21 cellular contexts compared by ENCODE assay signal in the genomic region with DNA sequence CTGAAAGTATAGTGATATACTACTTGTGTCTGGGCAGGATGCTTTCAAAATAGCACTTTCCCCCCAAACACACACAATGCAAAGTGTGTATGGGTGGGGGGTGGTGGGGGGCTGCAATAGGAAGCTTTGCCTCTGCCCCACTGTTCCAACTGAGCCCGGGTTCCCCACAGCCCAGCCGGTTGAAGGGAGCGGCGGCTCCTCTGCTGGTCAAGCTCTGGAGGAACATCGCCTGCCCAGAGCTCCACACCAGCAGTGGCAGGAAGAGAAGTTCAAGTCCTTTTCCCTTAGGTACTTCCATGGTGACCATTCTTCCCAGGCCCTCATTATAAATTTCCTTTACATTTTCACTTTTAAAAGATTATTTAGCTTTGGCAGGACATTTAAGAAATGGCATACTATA.
DNase-seq lines count a peak whose midpoint lies in the region; ATAC-seq and TF ChIP-seq lines count a peak whose summit lies in the region.
"Had no signal": no experiment of that assay in that cellular context is flagged by ENCODE, and none has a peak within 500 bp of the region (broad histone marks: within the 10 kb centered on the region; RNA-seq: fewer than 3 reads in every experiment).

No MANE protein-coding gene starts in this region.

- no peak for DNase-seq in CD8-positive, alpha-beta memory T cell
- DNase-seq in Karpas-422: no peak
- DNase-seq in endodermal cell: peak; percentile 75
- DNase-seq in sigmoid colon: peak; percentile 57
- no peak for DNase-seq in stimulated activated naive CD4-positive, alpha-beta T cell treated with Interleukin-2 at 50 U/mL for 16 hours (lab: John Stamatoyannopoulos, UW)
- DNase-seq in D341Med (ENCODE audit: low spot score): no peak
- DNase-seq: dermis blood vessel endothelial cell; gastrocnemius medialis; left colon; NCI-H1694; NCI-H774; psoas muscle; SHP77 treated with DMSO at 0.1 percent for 48 hours; spleen; stimulated activated CD4-positive, alpha-beta T cell treated with anti-CD3 and anti-CD28 coated beads, Interleukin-4, amount 100 ng/mL, for 4 hours had no signal

- no peaks in the 10 kb centered on the region for H3K9me3 Mint-ChIP-seq in CD8-positive, alpha-beta memory T cell
- H3K9me3 Mint-ChIP-seq in endodermal cell: no peaks in the 10 kb centered on the region
- H3K9me3 Mint-ChIP-seq: activated T-helper 1 cell treated with anti-CD3 and anti-CD28 coated beads, Interleukin-12 subunit alpha, Interleukin-12 subunit beta, Interleukin-2, Interleukin-4 antibody, amounts not matched to agents 30 ng/mL and 10 ng/mL and 1 ng/mL, durations not matched to agents 14 hours and 24 hours and 36 hours had no signal

- no peaks in the 10 kb centered on the region for H3K9me2 ChIP-seq in Karpas-422 (replicated peaks; ENCODE audit: insufficient read depth, low read length)

- TF ChIP-seq CTCF in endodermal cell (conservative IDR thresholded peaks at IDR 0.05): peak; percentile 64
- no peak for TF ChIP-seq CTCF in sigmoid colon (IDR thresholded peaks at IDR 0.05)

- no peak overlapping the region for H3K4me3 Mint-ChIP-seq in CD8-positive, alpha-beta memory T cell
- H3K4me3 Mint-ChIP-seq in endodermal cell: no peak overlapping the region
- H3K4me3 Mint-ChIP-seq: activated T-helper 1 cell treated with anti-CD3 and anti-CD28 coated beads, Interleukin-12 subunit alpha, Interleukin-12 subunit beta, Interleukin-2, Interleukin-4 antibody, amounts not matched to agents 30 ng/mL and 10 ng/mL and 1 ng/mL, durations not matched to agents 14 hours and 24 hours and 36 hours; B cell had no signal

- no peak overlapping the region for H3K4me2 ChIP-seq in Karpas-422 (ENCODE audit: low read depth, low read length, poor library complexity, severe bottlenecking)

- peaks cover 0 to 77% (median 7%) of the 10 kb centered on the region in 3 donors for H3K36me3 Mint-ChIP-seq in CD8-positive, alpha-beta memory T cell
- peaks cover 8% of the 10 kb centered on the region for H3K36me3 Mint-ChIP-seq in endodermal cell (ENCODE audit: low read depth)

- peaks cover 43% of the 10 kb centered on the region for H3K4me1 ChIP-seq in CD8-positive, alpha-beta memory T cell (ENCODE audit: insufficient read depth, low read length)
- H3K4me1 ChIP-seq in Karpas-422 (ENCODE audit: low read length) (peaks cover 79% of the 10 kb centered on the region), endodermal cell (ENCODE audit: control insufficient read depth, insufficient read depth, low read length) (peaks cover 4% of the 10 kb centered on the region), sigmoid colon (peaks cover 0 to 99% (median 78%) of the 10 kb centered on the region in 4 donors)

- peaks cover 100% of the 10 kb centered on the region for H3K79me2 ChIP-seq in Karpas-422 (ENCODE audit: low read length)

- intact Hi-C loops in sigmoid colon (cut with DNase I): no loop called here

- POLR2A ChIA-PET in CD8-positive, alpha-beta memory T cell (lab: Charles Lee): no interaction called here

- no peak overlapping the region for H2AFZ ChIP-seq in Karpas-422 (ENCODE audit: low read length)

- TF ChIP-seq POLR2A in sigmoid colon (IDR thresholded peaks at IDR 0.05): no peak

- TF ChIP-seq EP300 in sigmoid colon (IDR thresholded peaks at IDR 0.05): no peak

- H3K27me3 Mint-ChIP-seq in CD8-positive, alpha-beta memory T cell: no peaks in the 10 kb centered on the region
- no peaks in the 10 kb centered on the region for H3K27me3 Mint-ChIP-seq in endodermal cell (ENCODE audit: insufficient read depth)
- H3K27me3 Mint-ChIP-seq: B cell had no signal

- H3K9ac ChIP-seq in Karpas-422 (ENCODE audit: low read length): no peak overlapping the region
- H3K9ac ChIP-seq in endodermal cell (ENCODE audit: extremely low read depth, low read length, poor library complexity, severe bottlenecking): no peak overlapping the region

- H3K4me3 ChIP-seq in CD8-positive, alpha-beta memory T cell (ENCODE audit: low read length): no peak overlapping the region
- H3K4me3 ChIP-seq in Karpas-422 (ENCODE audit: low read length) (no peak overlapping the region), endodermal cell (ENCODE audit: low read length) (no peak overlapping the region), sigmoid colon (no peak overlapping the region)
- H3K4me3 ChIP-seq: breast epithelium, gastrocnemius medialis, psoas muscle, spleen, thoracic aorta had no signal

- 90 to 94% methylated on average over 5 of the region's 5 CpGs for WGBS in endodermal cell (ENCODE audit: insufficient coverage in 1 of 2, insufficient read length in 1 of 2), 2 experiments
- WGBS in sigmoid colon, 2 donors: 93 to 97% methylated on average over 5 of the region's 5 CpGs

- ATAC-seq in HG03097 (IDR thresholded peaks at IDR 0.05; ENCODE audit: low FRiP score, unreplicated experiment): no peak
- ATAC-seq: gastrocnemius medialis, left colon, psoas muscle had no signal

- H3K4me1 Mint-ChIP-seq in CD8-positive, alpha-beta memory T cell: peaks cover 79 to 99% (median 96%) of the 10 kb centered on the region in 3 donors
- peaks cover 18% of the 10 kb centered on the region for H3K4me1 Mint-ChIP-seq in endodermal cell

- no peaks in the 10 kb centered on the region for H3K9me3 ChIP-seq in CD8-positive, alpha-beta memory T cell (ENCODE audit: low read length)
- no peaks in the 10 kb centered on the region for H3K9me3 ChIP-seq in Karpas-422 (ENCODE audit: low read length)
- H3K9me3 ChIP-seq in endodermal cell (ENCODE audit: control insufficient read depth, low read length): no peaks in the 10 kb centered on the region
- H3K9me3 ChIP-seq in sigmoid colon: no peaks in the 10 kb centered on the region
- H3K9me3 ChIP-seq: breast epithelium, gastrocnemius medialis, psoas muscle, spleen, thoracic aorta had no signal

- no peaks in the 10 kb centered on the region for H3K27me3 ChIP-seq in CD8-positive, alpha-beta memory T cell (ENCODE audit: insufficient read depth, low read length, poor library complexity, severe bottlenecking)
- no peaks in the 10 kb centered on the region for H3K27me3 ChIP-seq in Karpas-422 (ENCODE audit: low read length)
- H3K27me3 ChIP-seq in endodermal cell (ENCODE audit: control insufficient read depth, insufficient read depth, low read length, poor library complexity, severe bottlenecking): no peaks in the 10 kb centered on the region
- no peaks in the 10 kb centered on the region for H3K27me3 ChIP-seq in sigmoid colon
- H3K27me3 ChIP-seq: breast epithelium, gastrocnemius medialis, spleen had no signal

- no peak overlapping the region for H3K27ac ChIP-seq in CD8-positive, alpha-beta memory T cell (ENCODE audit: low read depth, low read length)
- H3K27ac ChIP-seq in Karpas-422 (ENCODE audit: low read length) (peak overlapping the region; percentile 88), endodermal cell (ENCODE audit: low read depth, low read length) (no peak overlapping the region), sigmoid colon (peak overlapping the region; percentile 82 to 98 (median 91))
- H3K27ac ChIP-seq: gastrocnemius medialis, HL-60, psoas muscle, thoracic aorta had no signal

- peaks cover 16% of the 10 kb centered on the region for H4K20me1 ChIP-seq in Karpas-422 (ENCODE audit: insufficient read depth, low read depth, low read length)

- peaks cover 14% of the 10 kb centered on the region for H3K36me3 ChIP-seq in CD8-positive, alpha-beta memory T cell (ENCODE audit: insufficient read depth, low read length)
- H3K36me3 ChIP-seq in Karpas-422 (ENCODE audit: insufficient read depth, low read length): 0 out of 2 replicates have a peak, but pooled peaks cover 4% of the 10 kb centered on the region
- peaks cover 53% of the 10 kb centered on the region for H3K36me3 ChIP-seq in endodermal cell (ENCODE audit: control insufficient read depth, insufficient read depth, low read length)
- H3K36me3 ChIP-seq in sigmoid colon: peaks cover 0 to 4% (median 0%) of the 10 kb centered on the region in 4 donors
- H3K36me3 ChIP-seq: breast epithelium, gastrocnemius medialis, thoracic aorta had no signal

- H3K27ac Mint-ChIP-seq in CD8-positive, alpha-beta memory T cell: peak overlapping the region in 6 of 8 donors; percentile 15 to 70 (median 64)
- H3K27ac Mint-ChIP-seq in endodermal cell: no peak overlapping the region

- CTCF ChIA-PET in CD8-positive, alpha-beta memory T cell (lab: Charles Lee): no interaction called here

Comparison
In these comparisons a context has a peak if more than half of its experiments do, and no peak if none do; other contexts are left out.
1. DNase-seq: peak in endodermal cell (single experiment) and sigmoid colon (single experiment); none in CD8-positive, alpha-beta memory T cell (0 of 5), Karpas-422 (single experiment), stimulated activated naive CD4-positive, alpha-beta T cell treated with Interleukin-2 at 50 U/mL for 16 hours (single experiment) and D341Med (single experiment).
2. H3K27ac ChIP-seq: peak in Karpas-422 (single experiment) and sigmoid colon (4 of 4); none in CD8-positive, alpha-beta memory T cell (single experiment) and endodermal cell (single experiment).